Comparison of ENCODE assay signal across 1 cellular context in genomic region chr4:26319467-26320158, GRCh38.
TF ChIP-seq lines count a peak whose summit lies in the region.

No MANE protein-coding gene starts in this region.

TF ChIP-seq in GM12878, 131 proteins besides CTCF, POLR2A, EP300 and RAD21 (continued from another document):
- no peak for TF ChIP-seq SKIL (IDR thresholded peaks at IDR 0.05; ENCODE audit: low read depth, poor library complexity, severe bottlenecking)
- peak; percentile 89 for TF ChIP-seq IKZF1 (conservative IDR thresholded peaks at IDR 0.05)
- peak; percentile 82; the same call in 1 of the 2 replicates for TF ChIP-seq IRF5 (IDR thresholded peaks at IDR 0.05; ENCODE audit: borderline replicate concordance)
- no peak for TF ChIP-seq STAT3 (IDR thresholded peaks at IDR 0.05; ENCODE audit: low read depth, low read length)
- no peak for TF ChIP-seq ZNF207 (IDR thresholded peaks at IDR 0.05; ENCODE audit: borderline replicate concordance)
- TF ChIP-seq FOS (IDR thresholded peaks at IDR 0.05; ENCODE audit: borderline replicate concordance, extremely low read depth, insufficient read length) = no peak
- TF ChIP-seq PBX3 (IDR thresholded peaks at IDR 0.05; ENCODE audit: insufficient replicate concordance, low read depth, low read length) = no peak
- peak; percentile 4; the same call in 1 of the 2 replicates for TF ChIP-seq CBX5 (IDR thresholded peaks at IDR 0.05; ENCODE audit: low read depth)
- TF ChIP-seq MTA3 (IDR thresholded peaks at IDR 0.05; ENCODE audit: borderline replicate concordance, low read length) = no peak
- TF ChIP-seq REST (IDR thresholded peaks at IDR 0.05; ENCODE audit: low read depth, low read length) = no peak
- TF ChIP-seq MAX (IDR thresholded peaks at IDR 0.05; ENCODE audit: low read depth, low read length) = peak; percentile 17; the same call in 1 of the 2 replicates
- no peak for TF ChIP-seq KDM1A (IDR thresholded peaks at IDR 0.05; ENCODE audit: borderline replicate concordance)
- TF ChIP-seq RELB (IDR thresholded peaks at IDR 0.05; ENCODE audit: low read depth) = peak; percentile 56
- TF ChIP-seq MYB (IDR thresholded peaks at IDR 0.05; ENCODE audit: borderline replicate concordance, low read depth, low read length) = no peak
- peak; percentile 91 for TF ChIP-seq BRCA1 (IDR thresholded peaks at IDR 0.05; ENCODE audit: low read depth, low read length)
- TF ChIP-seq BCL3 (IDR thresholded peaks at IDR 0.05; ENCODE audit: borderline replicate concordance, insufficient read depth, low read depth, low read length, poor library complexity, severe bottlenecking) = peak; percentile 48
- no peak for TF ChIP-seq IRF3 (IDR thresholded peaks at IDR 0.05)
- TF ChIP-seq CEBPB (IDR thresholded peaks at IDR 0.05; ENCODE audit: borderline replicate concordance in 1 of 2, low read depth in 2 of 2, low read length in 2 of 2) = peak in 1 of 2 experiments; percentile 31; a peak in 1 of 4 replicates
- 0 out of 2 replicates have a peak, but pooled peaks have one; percentile 37 for TF ChIP-seq SMARCA5 (IDR thresholded peaks at IDR 0.05)
- TF ChIP-seq IRF4 (IDR thresholded peaks at IDR 0.05; ENCODE audit: low read depth, low read length) = peak; percentile 89
- TF ChIP-seq ZBTB33 (IDR thresholded peaks at IDR 0.05) = no peak
- TF ChIP-seq ZNF687 (IDR thresholded peaks at IDR 0.05) = no peak
- peak in 1 of 2 experiments; percentile 25; a peak in 3 of 4 replicates for TF ChIP-seq BHLHE40 (IDR thresholded peaks at IDR 0.05; ENCODE audit: borderline replicate concordance in 1 of 2, low read depth in 2 of 2, low read length in 1 of 2)
- peak; percentile 88 for TF ChIP-seq FOXK2 (IDR thresholded peaks at IDR 0.05)
- TF ChIP-seq CEBPZ (IDR thresholded peaks at IDR 0.05; ENCODE audit: low read depth, low read length) = no peak
- TF ChIP-seq CBFB (IDR thresholded peaks at IDR 0.05; ENCODE audit: low read depth) = peak; percentile 67; the same call in 1 of the 2 replicates
- peak; percentile 9; the same call in 1 of the 2 replicates for TF ChIP-seq BACH1 (IDR thresholded peaks at IDR 0.05; ENCODE audit: borderline replicate concordance)
